8 cellular contexts compared by ENCODE assay signal in genomic region chr17:1561420-1562177, GRCh38. TPM values are rescaled to one million over a fixed set of nuclear protein-coding genes. Genes with fewer than 3 reads are reported as not detected.
A peak's percentile ranks its signal among the peaks of the same experiment; 100 is the strongest.
DNase-seq lines count a peak whose midpoint lies in the region; TF ChIP-seq lines count a peak whose summit lies in the region.

No MANE protein-coding gene starts in this region.

- no peak for TF ChIP-seq POLR2A in esophagus squamous epithelium (IDR thresholded peaks at IDR 0.05)

- no peaks in the 10 kb centered on the region for H3K9me2 ChIP-seq in neural cell (ENCODE audit: insufficient read depth, low read length)

- no peaks in the 10 kb centered on the region for H3K27me3 ChIP-seq in esophagus squamous epithelium
- no peaks in the 10 kb centered on the region for H3K27me3 ChIP-seq in neural cell (ENCODE audit: insufficient read depth, low read depth, low read length)

- intact Hi-C loops in esophagus squamous epithelium (cut with DNase I), result no loop called here

- H3K4me3 ChIP-seq in LNCaP clone FGC (ENCODE audit: low read depth, low read length) (peak overlapping the region; percentile 89), esophagus squamous epithelium (peak overlapping the region; percentile 76 to 99 (median 89)), neural cell (ENCODE audit: low read length) (peak overlapping the region; percentile 81)

- peaks cover 8% of the 10 kb centered on the region for H4K20me1 ChIP-seq in neural cell (ENCODE audit: insufficient read depth)

- TF ChIP-seq RAD21 in neural cell (conservative IDR thresholded peaks at IDR 0.05), result peak; percentile 18

- H3K9me3 ChIP-seq in esophagus squamous epithelium, result no peaks in the 10 kb centered on the region
- no peaks in the 10 kb centered on the region for H3K9me3 ChIP-seq in neural cell (ENCODE audit: low read length)

- H3K9ac ChIP-seq in neural cell (ENCODE audit: low read length), result peak overlapping the region; percentile 82

- peaks cover 28 to 60% (median 53%) of the 10 kb centered on the region in 3 donors for H3K4me1 ChIP-seq in esophagus squamous epithelium

- H2AFZ ChIP-seq in neural cell (ENCODE audit: low read depth, low read length), result no peak overlapping the region

- no peaks in the 10 kb centered on the region for H3F3A ChIP-seq in neural cell (ENCODE audit: insufficient read depth, low read length, poor library complexity, severe bottlenecking)

- no peak for TF ChIP-seq EP300 in neural cell (conservative IDR thresholded peaks at IDR 0.05; ENCODE audit: poor library complexity, severe bottlenecking)

- H3K79me2 ChIP-seq in neural cell (replicated peaks; ENCODE audit: insufficient read depth, low read length), result peaks cover 29% of the 10 kb centered on the region

- H3K4me2 ChIP-seq in neural cell (ENCODE audit: low read length), result peak overlapping the region; percentile 73

- peaks cover 0 to 10% (median 0%) of the 10 kb centered on the region in 3 donors for H3K36me3 ChIP-seq in esophagus squamous epithelium
- no peaks in the 10 kb centered on the region for H3K36me3 ChIP-seq in neural cell (ENCODE audit: insufficient read depth, low read length)

- TF ChIP-seq CTCF in LNCaP clone FGC (IDR thresholded peaks at IDR 0.05; ENCODE audit: control insufficient read depth, extremely low read depth, insufficient read depth) (no peak), esophagus squamous epithelium (IDR thresholded peaks at IDR 0.05) (peak in 4 of 6 experiments; percentile 6 to 43 (median 31)), neural cell (IDR thresholded peaks at IDR 0.05; ENCODE audit: poor library complexity, severe bottlenecking) (peak; percentile 48)

- H3K27ac ChIP-seq in esophagus squamous epithelium (peak overlapping the region; percentile 86 to 99 (median 98)), neural cell (ENCODE audit: low read length) (peak overlapping the region; percentile 67)

- WGBS in esophagus squamous epithelium, 2 donors, result 7 to 9% methylated on average over 30 to 32 of the region's 47 CpGs

- peak; percentile 39 for DNase-seq in NCI-H748 (lab: John Stamatoyannopoulos, UW; ENCODE audit: unreplicated experiment)
- no peak for DNase-seq in NCI-H748 treated with DMSO at 0.1 percent for 48 hours (lab: John Stamatoyannopoulos, UW)
- no peak for DNase-seq in LNCaP clone FGC (ENCODE audit: low read depth)
- DNase-seq in activated T-cell treated with anti-CD3 and anti-CD28 coated beads for 4 hours, result peak; percentile 19
- no peak for DNase-seq in esophagus squamous epithelium (lab: John Stamatoyannopoulos, UW)
- DNase-seq in NCI-H187 treated with DMSO at 0.1 percent for 48 hours (lab: John Stamatoyannopoulos, UW), result no peak
- DNase-seq in C1 segment of cervical spinal cord (lab: John Stamatoyannopoulos, UW), result no peak

TF ChIP-seq in neural cell, 6 proteins besides CTCF, POLR2A, EP300 and RAD21:
- no peak for TF ChIP-seq REST (IDR thresholded peaks at IDR 0.05; ENCODE audit: borderline replicate concordance)
- peak; percentile 35 for TF ChIP-seq SMC3 (conservative IDR thresholded peaks at IDR 0.05; ENCODE audit: poor library complexity)
- peak; percentile 39 for TF ChIP-seq POLR2AphosphoS5 (IDR thresholded peaks at IDR 0.05)

RNA-seq across cellular contexts. Expression of gene PITPNA, which starts 1.0 kb away (rescaled TPM):
- total RNA-seq in esophagus squamous epithelium, result 10 to 100 TPM; 40.2 to 81.9 (median 46.6) TPM
- 29.0 and 32.7 TPM in 2 replicates for polyA plus RNA-seq in neural cell
- 22.7 and 24.1 TPM in 2 replicates for polyA minus RNA-seq in neural cell

RNA-seq across cellular contexts. Expression of gene INPP5K, which starts 45.2 kb away (rescaled TPM):
- total RNA-seq in esophagus squamous epithelium, result 10 to 100 TPM; 18.4 to 44.3 (median 35.0) TPM
- 35.8 and 37.6 TPM in 2 replicates for polyA plus RNA-seq in neural cell
- 53.6 and 56.6 TPM in 2 replicates for polyA minus RNA-seq in neural cell

Comparison
In these comparisons a context has a peak if more than half of its experiments do, and no peak if none do; other contexts are left out.
1. DNase-seq: peak in NCI-H748 (single experiment) and activated T-cell treated with anti-CD3 and anti-CD28 coated beads for 4 hours (single experiment); none in NCI-H748 treated with DMSO at 0.1 percent for 48 hours (single experiment), LNCaP clone FGC (single experiment), esophagus squamous epithelium (single experiment), NCI-H187 treated with DMSO at 0.1 percent for 48 hours (single experiment) and C1 segment of cervical spinal cord (0 of 14).
2. Peak in every context shown above with its lines, with median percentiles within 50 percentile points of each other: H3K4me3 ChIP-seq.